ENCODE assay signal across 1 cellular context in the genomic region with DNA sequence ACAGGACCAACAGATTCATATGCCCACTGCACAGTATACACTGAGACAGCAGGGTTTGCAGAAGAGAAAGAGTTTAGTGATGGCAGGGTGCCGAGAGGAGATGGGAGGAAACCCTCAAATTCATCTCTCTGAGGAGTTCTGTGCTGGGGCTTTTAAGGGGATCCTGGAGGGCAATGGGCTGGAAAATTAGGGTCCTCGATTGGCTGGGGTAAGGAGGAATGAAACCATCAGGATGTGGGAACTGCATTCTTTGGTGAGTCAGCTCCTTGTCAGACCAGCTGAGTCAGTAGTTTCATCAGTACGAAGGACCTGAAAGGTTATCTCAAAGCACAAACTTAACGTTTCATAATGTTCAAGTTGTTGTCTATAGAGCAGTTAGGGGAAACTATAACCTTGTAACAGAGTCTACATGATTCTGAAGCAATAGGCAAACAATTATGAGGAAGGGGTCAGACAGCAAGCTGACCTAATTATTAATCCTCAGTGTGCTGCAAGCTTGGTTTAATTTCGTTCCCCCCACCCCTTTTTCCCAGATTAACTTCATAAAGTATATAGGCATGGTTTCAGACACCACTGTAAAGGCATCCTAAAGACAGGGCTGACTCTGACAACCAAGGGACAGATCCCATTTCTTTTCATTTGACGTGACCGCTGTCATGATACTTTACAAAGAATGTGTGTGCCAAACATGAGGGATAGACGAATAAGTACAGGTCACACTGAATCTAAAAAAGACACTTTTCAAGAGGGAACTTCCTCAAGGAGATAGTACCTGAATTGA.
TF ChIP-seq lines count a peak whose summit lies in the region.

No MANE protein-coding gene starts in this region.

TF ChIP-seq in K562, 482 proteins besides CTCF, POLR2A, EP300 and RAD21 (continued from another document):
- TF ChIP-seq, protein P1, sequence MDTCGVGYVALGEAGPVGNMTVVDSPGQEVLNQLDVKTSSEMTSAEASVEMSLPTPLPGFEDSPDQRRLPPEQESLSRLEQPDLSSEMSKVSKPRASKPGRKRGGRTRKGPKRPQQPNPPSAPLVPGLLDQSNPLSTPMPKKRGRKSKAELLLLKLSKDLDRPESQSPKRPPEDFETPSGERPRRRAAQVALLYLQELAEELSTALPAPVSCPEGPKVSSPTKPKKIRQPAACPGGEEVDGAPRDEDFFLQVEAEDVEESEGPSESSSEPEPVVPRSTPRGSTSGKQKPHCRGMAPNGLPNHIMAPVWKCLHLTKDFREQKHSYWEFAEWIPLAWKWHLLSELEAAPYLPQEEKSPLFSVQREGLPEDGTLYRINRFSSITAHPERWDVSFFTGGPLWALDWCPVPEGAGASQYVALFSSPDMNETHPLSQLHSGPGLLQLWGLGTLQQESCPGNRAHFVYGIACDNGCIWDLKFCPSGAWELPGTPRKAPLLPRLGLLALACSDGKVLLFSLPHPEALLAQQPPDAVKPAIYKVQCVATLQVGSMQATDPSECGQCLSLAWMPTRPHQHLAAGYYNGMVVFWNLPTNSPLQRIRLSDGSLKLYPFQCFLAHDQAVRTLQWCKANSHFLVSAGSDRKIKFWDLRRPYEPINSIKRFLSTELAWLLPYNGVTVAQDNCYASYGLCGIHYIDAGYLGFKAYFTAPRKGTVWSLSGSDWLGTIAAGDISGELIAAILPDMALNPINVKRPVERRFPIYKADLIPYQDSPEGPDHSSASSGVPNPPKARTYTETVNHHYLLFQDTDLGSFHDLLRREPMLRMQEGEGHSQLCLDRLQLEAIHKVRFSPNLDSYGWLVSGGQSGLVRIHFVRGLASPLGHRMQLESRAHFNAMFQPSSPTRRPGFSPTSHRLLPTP (IDR thresholded peaks at IDR 0.05; ENCODE audit: borderline replicate concordance, extremely low read depth, insufficient read length), result no peak
- no peak for TF ChIP-seq PTBP1 (IDR thresholded peaks at IDR 0.05; ENCODE audit: low read depth, low read length)
- peak; percentile 42 to 80; a peak in 3 of 4 replicates for TF ChIP-seq TEAD1 (CRISPR knock-in tag; IDR thresholded peaks at IDR 0.05)
- TF ChIP-seq, protein P2, sequence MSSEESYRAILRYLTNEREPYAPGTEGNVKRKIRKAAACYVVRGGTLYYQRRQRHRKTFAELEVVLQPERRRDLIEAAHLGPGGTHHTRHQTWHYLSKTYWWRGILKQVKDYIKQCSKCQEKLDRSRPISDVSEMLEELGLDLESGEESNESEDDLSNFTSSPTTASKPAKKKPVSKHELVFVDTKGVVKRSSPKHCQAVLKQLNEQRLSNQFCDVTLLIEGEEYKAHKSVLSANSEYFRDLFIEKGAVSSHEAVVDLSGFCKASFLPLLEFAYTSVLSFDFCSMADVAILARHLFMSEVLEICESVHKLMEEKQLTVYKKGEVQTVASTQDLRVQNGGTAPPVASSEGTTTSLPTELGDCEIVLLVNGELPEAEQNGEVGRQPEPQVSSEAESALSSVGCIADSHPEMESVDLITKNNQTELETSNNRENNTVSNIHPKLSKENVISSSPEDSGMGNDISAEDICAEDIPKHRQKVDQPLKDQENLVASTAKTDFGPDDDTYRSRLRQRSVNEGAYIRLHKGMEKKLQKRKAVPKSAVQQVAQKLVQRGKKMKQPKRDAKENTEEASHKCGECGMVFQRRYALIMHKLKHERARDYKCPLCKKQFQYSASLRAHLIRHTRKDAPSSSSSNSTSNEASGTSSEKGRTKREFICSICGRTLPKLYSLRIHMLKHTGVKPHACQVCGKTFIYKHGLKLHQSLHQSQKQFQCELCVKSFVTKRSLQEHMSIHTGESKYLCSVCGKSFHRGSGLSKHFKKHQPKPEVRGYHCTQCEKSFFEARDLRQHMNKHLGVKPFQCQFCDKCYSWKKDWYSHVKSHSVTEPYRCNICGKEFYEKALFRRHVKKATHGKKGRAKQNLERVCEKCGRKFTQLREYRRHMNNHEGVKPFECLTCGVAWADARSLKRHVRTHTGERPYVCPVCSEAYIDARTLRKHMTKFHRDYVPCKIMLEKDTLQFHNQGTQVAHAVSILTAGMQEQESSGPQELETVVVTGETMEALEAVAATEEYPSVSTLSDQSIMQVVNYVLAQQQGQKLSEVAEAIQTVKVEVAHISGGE (CRISPR knock-in tag; IDR thresholded peaks at IDR 0.05), result no peak
- TF ChIP-seq U2AF1 (optimal IDR thresholded peaks at IDR 0.05; ENCODE audit: low read depth, low read length), result no peak
- TF ChIP-seq TAF7 (tag; IDR thresholded peaks at IDR 0.05), result no peak
- TF ChIP-seq ZNF551 (CRISPR knock-in tag; IDR thresholded peaks at IDR 0.05), result no peak
- TF ChIP-seq, protein P3, sequence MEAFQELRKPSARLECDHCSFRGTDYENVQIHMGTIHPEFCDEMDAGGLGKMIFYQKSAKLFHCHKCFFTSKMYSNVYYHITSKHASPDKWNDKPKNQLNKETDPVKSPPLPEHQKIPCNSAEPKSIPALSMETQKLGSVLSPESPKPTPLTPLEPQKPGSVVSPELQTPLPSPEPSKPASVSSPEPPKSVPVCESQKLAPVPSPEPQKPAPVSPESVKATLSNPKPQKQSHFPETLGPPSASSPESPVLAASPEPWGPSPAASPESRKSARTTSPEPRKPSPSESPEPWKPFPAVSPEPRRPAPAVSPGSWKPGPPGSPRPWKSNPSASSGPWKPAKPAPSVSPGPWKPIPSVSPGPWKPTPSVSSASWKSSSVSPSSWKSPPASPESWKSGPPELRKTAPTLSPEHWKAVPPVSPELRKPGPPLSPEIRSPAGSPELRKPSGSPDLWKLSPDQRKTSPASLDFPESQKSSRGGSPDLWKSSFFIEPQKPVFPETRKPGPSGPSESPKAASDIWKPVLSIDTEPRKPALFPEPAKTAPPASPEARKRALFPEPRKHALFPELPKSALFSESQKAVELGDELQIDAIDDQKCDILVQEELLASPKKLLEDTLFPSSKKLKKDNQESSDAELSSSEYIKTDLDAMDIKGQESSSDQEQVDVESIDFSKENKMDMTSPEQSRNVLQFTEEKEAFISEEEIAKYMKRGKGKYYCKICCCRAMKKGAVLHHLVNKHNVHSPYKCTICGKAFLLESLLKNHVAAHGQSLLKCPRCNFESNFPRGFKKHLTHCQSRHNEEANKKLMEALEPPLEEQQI (IDR thresholded peaks at IDR 0.05), result no peak; the same call in 1 of the 2 replicates
- TF ChIP-seq, protein P4, sequence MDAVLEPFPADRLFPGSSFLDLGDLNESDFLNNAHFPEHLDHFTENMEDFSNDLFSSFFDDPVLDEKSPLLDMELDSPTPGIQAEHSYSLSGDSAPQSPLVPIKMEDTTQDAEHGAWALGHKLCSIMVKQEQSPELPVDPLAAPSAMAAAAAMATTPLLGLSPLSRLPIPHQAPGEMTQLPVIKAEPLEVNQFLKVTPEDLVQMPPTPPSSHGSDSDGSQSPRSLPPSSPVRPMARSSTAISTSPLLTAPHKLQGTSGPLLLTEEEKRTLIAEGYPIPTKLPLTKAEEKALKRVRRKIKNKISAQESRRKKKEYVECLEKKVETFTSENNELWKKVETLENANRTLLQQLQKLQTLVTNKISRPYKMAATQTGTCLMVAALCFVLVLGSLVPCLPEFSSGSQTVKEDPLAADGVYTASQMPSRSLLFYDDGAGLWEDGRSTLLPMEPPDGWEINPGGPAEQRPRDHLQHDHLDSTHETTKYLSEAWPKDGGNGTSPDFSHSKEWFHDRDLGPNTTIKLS (IDR thresholded peaks at IDR 0.05; ENCODE audit: borderline replicate concordance, low read depth), result no peak
- peak; percentile 32; the same call in 1 of the 2 replicates for TF ChIP-seq MTA3 (IDR thresholded peaks at IDR 0.05; ENCODE audit: borderline replicate concordance)
- no peak for TF ChIP-seq NEUROD1 (IDR thresholded peaks at IDR 0.05; ENCODE audit: borderline replicate concordance, low read depth, low read length, partially characterized antibody)
- no peak for TF ChIP-seq ZNF143 (CRISPR knock-in tag; IDR thresholded peaks at IDR 0.05)
- no peak for TF ChIP-seq ZC3H4 (CRISPR knock-in tag; IDR thresholded peaks at IDR 0.05; ENCODE audit: borderline replicate concordance)
- TF ChIP-seq, protein P5, sequence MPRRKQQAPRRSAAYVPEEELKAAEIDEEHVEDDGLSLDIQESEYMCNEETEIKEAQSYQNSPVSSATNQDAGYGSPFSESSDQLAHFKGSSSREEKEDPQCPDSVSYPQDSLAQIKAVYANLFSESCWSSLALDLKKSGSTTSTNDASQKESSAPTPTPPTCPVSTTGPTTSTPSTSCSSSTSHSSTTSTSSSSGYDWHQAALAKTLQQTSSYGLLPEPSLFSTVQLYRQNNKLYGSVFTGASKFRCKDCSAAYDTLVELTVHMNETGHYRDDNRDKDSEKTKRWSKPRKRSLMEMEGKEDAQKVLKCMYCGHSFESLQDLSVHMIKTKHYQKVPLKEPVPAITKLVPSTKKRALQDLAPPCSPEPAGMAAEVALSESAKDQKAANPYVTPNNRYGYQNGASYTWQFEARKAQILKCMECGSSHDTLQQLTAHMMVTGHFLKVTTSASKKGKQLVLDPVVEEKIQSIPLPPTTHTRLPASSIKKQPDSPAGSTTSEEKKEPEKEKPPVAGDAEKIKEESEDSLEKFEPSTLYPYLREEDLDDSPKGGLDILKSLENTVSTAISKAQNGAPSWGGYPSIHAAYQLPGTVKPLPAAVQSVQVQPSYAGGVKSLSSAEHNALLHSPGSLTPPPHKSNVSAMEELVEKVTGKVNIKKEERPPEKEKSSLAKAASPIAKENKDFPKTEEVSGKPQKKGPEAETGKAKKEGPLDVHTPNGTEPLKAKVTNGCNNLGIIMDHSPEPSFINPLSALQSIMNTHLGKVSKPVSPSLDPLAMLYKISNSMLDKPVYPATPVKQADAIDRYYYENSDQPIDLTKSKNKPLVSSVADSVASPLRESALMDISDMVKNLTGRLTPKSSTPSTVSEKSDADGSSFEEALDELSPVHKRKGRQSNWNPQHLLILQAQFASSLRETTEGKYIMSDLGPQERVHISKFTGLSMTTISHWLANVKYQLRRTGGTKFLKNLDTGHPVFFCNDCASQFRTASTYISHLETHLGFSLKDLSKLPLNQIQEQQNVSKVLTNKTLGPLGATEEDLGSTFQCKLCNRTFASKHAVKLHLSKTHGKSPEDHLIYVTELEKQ (CRISPR knock-in tag; IDR thresholded peaks at IDR 0.05), result no peak
- 0 out of 2 replicates have a peak, but pooled peaks have one; percentile 20 for TF ChIP-seq CBFA2T2 (conservative IDR thresholded peaks at IDR 0.05)
- TF ChIP-seq, protein P6, sequence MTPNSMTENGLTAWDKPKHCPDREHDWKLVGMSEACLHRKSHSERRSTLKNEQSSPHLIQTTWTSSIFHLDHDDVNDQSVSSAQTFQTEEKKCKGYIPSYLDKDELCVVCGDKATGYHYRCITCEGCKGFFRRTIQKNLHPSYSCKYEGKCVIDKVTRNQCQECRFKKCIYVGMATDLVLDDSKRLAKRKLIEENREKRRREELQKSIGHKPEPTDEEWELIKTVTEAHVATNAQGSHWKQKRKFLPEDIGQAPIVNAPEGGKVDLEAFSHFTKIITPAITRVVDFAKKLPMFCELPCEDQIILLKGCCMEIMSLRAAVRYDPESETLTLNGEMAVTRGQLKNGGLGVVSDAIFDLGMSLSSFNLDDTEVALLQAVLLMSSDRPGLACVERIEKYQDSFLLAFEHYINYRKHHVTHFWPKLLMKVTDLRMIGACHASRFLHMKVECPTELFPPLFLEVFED (CRISPR knock-in tag; conservative IDR thresholded peaks at IDR 0.05), result no peak
- no peak for TF ChIP-seq TCFL5 (CRISPR knock-in tag; conservative IDR thresholded peaks at IDR 0.05)
- no peak for TF ChIP-seq ZBTB8A (IDR thresholded peaks at IDR 0.05; ENCODE audit: partially characterized antibody)
- TF ChIP-seq SMARCC2 (IDR thresholded peaks at IDR 0.05; ENCODE audit: low read depth), result peak; percentile 52; the same call in 1 of the 2 replicates
- TF ChIP-seq, protein P7, sequence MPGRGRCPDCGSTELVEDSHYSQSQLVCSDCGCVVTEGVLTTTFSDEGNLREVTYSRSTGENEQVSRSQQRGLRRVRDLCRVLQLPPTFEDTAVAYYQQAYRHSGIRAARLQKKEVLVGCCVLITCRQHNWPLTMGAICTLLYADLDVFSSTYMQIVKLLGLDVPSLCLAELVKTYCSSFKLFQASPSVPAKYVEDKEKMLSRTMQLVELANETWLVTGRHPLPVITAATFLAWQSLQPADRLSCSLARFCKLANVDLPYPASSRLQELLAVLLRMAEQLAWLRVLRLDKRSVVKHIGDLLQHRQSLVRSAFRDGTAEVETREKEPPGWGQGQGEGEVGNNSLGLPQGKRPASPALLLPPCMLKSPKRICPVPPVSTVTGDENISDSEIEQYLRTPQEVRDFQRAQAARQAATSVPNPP (IDR thresholded peaks at IDR 0.05; ENCODE audit: borderline replicate concordance, insufficient read depth, insufficient read length), result no peak
- TF ChIP-seq ZNF764 (CRISPR knock-in tag; IDR thresholded peaks at IDR 0.05; ENCODE audit: low read depth), result no peak
- TF ChIP-seq ZNF121 (CRISPR knock-in tag; conservative IDR thresholded peaks at IDR 0.05), result no peak
- TF ChIP-seq NCOA4 (IDR thresholded peaks at IDR 0.05; ENCODE audit: partially characterized antibody), result no peak
- no peak for TF ChIP-seq ZSCAN32 (CRISPR knock-in tag; IDR thresholded peaks at IDR 0.05)
- TF ChIP-seq L3MBTL2 (IDR thresholded peaks at IDR 0.05), result peak; percentile 44
- TF ChIP-seq, protein P8, sequence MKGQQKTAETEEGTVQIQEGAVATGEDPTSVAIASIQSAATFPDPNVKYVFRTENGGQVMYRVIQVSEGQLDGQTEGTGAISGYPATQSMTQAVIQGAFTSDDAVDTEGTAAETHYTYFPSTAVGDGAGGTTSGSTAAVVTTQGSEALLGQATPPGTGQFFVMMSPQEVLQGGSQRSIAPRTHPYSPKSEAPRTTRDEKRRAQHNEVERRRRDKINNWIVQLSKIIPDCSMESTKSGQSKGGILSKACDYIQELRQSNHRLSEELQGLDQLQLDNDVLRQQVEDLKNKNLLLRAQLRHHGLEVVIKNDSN (CRISPR knock-in tag; IDR thresholded peaks at IDR 0.05), result no peak
- TF ChIP-seq EZH2 (IDR thresholded peaks at IDR 0.05; ENCODE audit: borderline replicate concordance, low read depth, low read length), result no peak
- no peak for TF ChIP-seq ZNF75A (CRISPR knock-in tag; IDR thresholded peaks at IDR 0.05)
